ENCODE assay signal across 9 cellular contexts in the genomic region with DNA sequence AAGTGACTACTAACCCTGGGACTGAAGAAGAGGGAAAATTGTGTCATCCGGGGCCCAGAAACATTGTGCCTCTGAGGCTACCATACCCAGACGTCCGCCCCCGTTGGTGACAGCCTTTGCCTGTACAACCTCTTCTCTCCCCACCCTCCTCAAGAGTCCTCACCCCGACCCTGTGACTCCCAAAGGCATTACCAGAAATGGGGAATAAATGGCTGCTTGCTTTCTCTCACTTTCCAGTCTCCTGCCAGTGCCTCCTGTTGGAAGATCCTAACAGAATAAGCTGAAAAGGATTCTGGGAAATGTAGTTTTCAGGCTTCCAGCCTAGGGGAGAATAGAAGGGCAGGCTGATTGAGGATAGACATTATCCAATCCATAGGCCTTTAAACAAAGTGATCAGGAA. TPM values are rescaled to one million over a fixed set of nuclear protein-coding genes. Genes with fewer than 3 reads are reported as not detected.
DNase-seq lines count a peak whose midpoint lies in the region; ATAC-seq and TF ChIP-seq lines count a peak whose summit lies in the region.
"Had no signal": no experiment of that assay in that cellular context is flagged by ENCODE, and none has a peak within 500 bp of the region (broad histone marks: within the 10 kb centered on the region; RNA-seq: fewer than 3 reads in every experiment).

No MANE protein-coding gene starts in this region.

- peak; percentile 95 for ATAC-seq in WTC11
- no peak for ATAC-seq in mucosa of descending colon
- no peak for ATAC-seq in GM18870 (IDR thresholded peaks at IDR 0.05; ENCODE audit: unreplicated experiment)

- intact Hi-C loops in mucosa of descending colon (cut with DNase I, micrococcal nuclease): no loop called here
- intact Hi-C loops in activated CD4-positive, alpha-beta T cell treated with anti-CD3 and anti-CD28 coated beads, Interleukin-2, amount 10 ng/mL, durations not matched to agents 24 days and 14 days (cut with micrococcal nuclease): no loop called here

- H3K9me3 Mint-ChIP-seq in WTC11: no peaks in the 10 kb centered on the region
- H3K9me3 Mint-ChIP-seq in activated CD4-positive, alpha-beta T cell treated with anti-CD3 and anti-CD28 coated beads, Interleukin-2, amount 10 ng/mL, durations not matched to agents 24 days and 14 days: no peaks in the 10 kb centered on the region

- POLR2A ChIA-PET in WTC11 (lab: Charles Lee): interaction anchor here (1.2 kb wide), 1 partner anchor 18 kb away, joined by 3 read pairs; no protein-coding TSS in a partner anchor

- H3K36me3 ChIP-seq in H7 (replicated peaks; ENCODE audit: control insufficient read depth, insufficient read depth, low read length) (no peaks in the 10 kb centered on the region), mucosa of descending colon (ENCODE audit: low read depth) (no peaks in the 10 kb centered on the region)
- H3K36me3 ChIP-seq: gastrocnemius medialis had no signal

- peak overlapping the region; percentile 71 for H3K4me3 Mint-ChIP-seq in WTC11
- H3K4me3 Mint-ChIP-seq in activated CD4-positive, alpha-beta T cell treated with anti-CD3 and anti-CD28 coated beads, Interleukin-2, amount 10 ng/mL, durations not matched to agents 24 days and 14 days: no peak overlapping the region

- H3K4me3 ChIP-seq in H7 (ENCODE audit: insufficient read depth, low read depth, low read length): peak overlapping the region; percentile 30
- H3K4me3 ChIP-seq in iPS-18c (ENCODE audit: insufficient read depth, low read depth, low read length): peak overlapping the region; percentile 39; the same call in 1 of the 2 replicates
- no peak overlapping the region for H3K4me3 ChIP-seq in mucosa of descending colon
- H3K4me3 ChIP-seq: gastrocnemius medialis had no signal

- peak; percentile 32 for DNase-seq in H7
- no peak for DNase-seq in WTC11 (ENCODE audit: low spot score)
- DNase-seq in mucosa of descending colon: no peak
- no peak for DNase-seq in activated CD4-positive, alpha-beta T cell treated with anti-CD3 and anti-CD28 coated beads, Interleukin-2, amount 10 ng/mL, durations not matched to agents 24 days and 14 days
- no peak for DNase-seq in kidney glomerular epithelial cell (lab: John Stamatoyannopoulos, UW)
- DNase-seq: gastrocnemius medialis had no signal

- no peak overlapping the region for H3K27ac ChIP-seq in 22Rv1
- H3K27ac ChIP-seq: gastrocnemius medialis had no signal

- 0 out of 2 replicates have a peak, but pooled peaks cover 2% of the 10 kb centered on the region for H3K4me1 Mint-ChIP-seq in WTC11
- no peaks in the 10 kb centered on the region for H3K4me1 Mint-ChIP-seq in activated CD4-positive, alpha-beta T cell treated with anti-CD3 and anti-CD28 coated beads, Interleukin-2, amount 10 ng/mL, durations not matched to agents 24 days and 14 days

- no peaks in the 10 kb centered on the region for H3K4me1 ChIP-seq in mucosa of descending colon (ENCODE audit: low read depth)

- H3K27me3 ChIP-seq in H7 (ENCODE audit: control insufficient read depth, insufficient read depth, low read length): no peaks in the 10 kb centered on the region; the same call in 1 of the 2 replicates
- H3K27me3 ChIP-seq: gastrocnemius medialis had no signal

- peaks cover 15% of the 10 kb centered on the region for H3K27me3 Mint-ChIP-seq in WTC11 (ENCODE audit: low read depth)
- H3K27me3 Mint-ChIP-seq in activated CD4-positive, alpha-beta T cell treated with anti-CD3 and anti-CD28 coated beads, Interleukin-2, amount 10 ng/mL, durations not matched to agents 24 days and 14 days: peaks cover 12% of the 10 kb centered on the region

- peak; percentile 23; the same call in 1 of the 2 replicates for TF ChIP-seq CTCF in 22Rv1 (IDR thresholded peaks at IDR 0.05)
- no peak for TF ChIP-seq CTCF in WTC11 (IDR thresholded peaks at IDR 0.05)
- no peak for TF ChIP-seq CTCF in mucosa of descending colon (IDR thresholded peaks at IDR 0.05)

- H3K9me3 ChIP-seq in iPS-18c (ENCODE audit: control insufficient read depth, insufficient read depth, low read length) (no peaks in the 10 kb centered on the region), mucosa of descending colon (no peaks in the 10 kb centered on the region)
- H3K9me3 ChIP-seq: gastrocnemius medialis had no signal

- no peaks in the 10 kb centered on the region for H3K36me3 Mint-ChIP-seq in WTC11
- H3K36me3 Mint-ChIP-seq in activated CD4-positive, alpha-beta T cell treated with anti-CD3 and anti-CD28 coated beads, Interleukin-2, amount 10 ng/mL, durations not matched to agents 24 days and 14 days (ENCODE audit: low read depth): no peaks in the 10 kb centered on the region

- H3K27ac Mint-ChIP-seq in WTC11: 0 out of 2 replicates have a peak overlapping the region, but pooled peaks have one; percentile 22
- no peak overlapping the region for H3K27ac Mint-ChIP-seq in activated CD4-positive, alpha-beta T cell treated with anti-CD3 and anti-CD28 coated beads, Interleukin-2, amount 10 ng/mL, durations not matched to agents 24 days and 14 days

- CTCF ChIA-PET in WTC11 (lab: Charles Lee): interaction anchor here (0.7 to 1.5 kb wide), 3 partner anchors 9 to 321 kb away, joined by 3 to 10 read pairs (median 3); partner anchors contain the start of gene PXYLP1

TF ChIP-seq in WTC11, 78 proteins besides CTCF, POLR2A, EP300 and RAD21:
- TF ChIP-seq RORB (CRISPR knock-in tag; IDR thresholded peaks at IDR 0.05): no peak
- TF ChIP-seq SMAD3 (CRISPR knock-in tag; IDR thresholded peaks at IDR 0.05; ENCODE audit: borderline replicate concordance): no peak
- no peak for TF ChIP-seq ZNF396 (CRISPR knock-in tag; IDR thresholded peaks at IDR 0.05; ENCODE audit: borderline replicate concordance)
- no peak for TF ChIP-seq ZNF317 (CRISPR knock-in tag; IDR thresholded peaks at IDR 0.05; ENCODE audit: borderline replicate concordance, low read depth)
- TF ChIP-seq ATF3 (CRISPR knock-in tag; conservative IDR thresholded peaks at IDR 0.05): no peak
- TF ChIP-seq ZNF232 (CRISPR knock-in tag; IDR thresholded peaks at IDR 0.05): no peak
- TF ChIP-seq, protein P1, sequence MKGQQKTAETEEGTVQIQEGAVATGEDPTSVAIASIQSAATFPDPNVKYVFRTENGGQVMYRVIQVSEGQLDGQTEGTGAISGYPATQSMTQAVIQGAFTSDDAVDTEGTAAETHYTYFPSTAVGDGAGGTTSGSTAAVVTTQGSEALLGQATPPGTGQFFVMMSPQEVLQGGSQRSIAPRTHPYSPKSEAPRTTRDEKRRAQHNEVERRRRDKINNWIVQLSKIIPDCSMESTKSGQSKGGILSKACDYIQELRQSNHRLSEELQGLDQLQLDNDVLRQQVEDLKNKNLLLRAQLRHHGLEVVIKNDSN (CRISPR knock-in tag; IDR thresholded peaks at IDR 0.05): no peak
- TF ChIP-seq RELA (CRISPR knock-in tag; IDR thresholded peaks at IDR 0.05; ENCODE audit: borderline replicate concordance): no peak

RNA-seq across cellular contexts. Expression of gene SLC25A36, which starts 30.8 kb away (rescaled TPM):
- 49.1 and 76.4 TPM in 2 replicates for total RNA-seq in H7 (2014; rRNA removed; shearing (Covaris generic))
- total RNA-seq in WTC11 (2021): 78.4 to 83.6 TPM (median 83.0 TPM) in 3 replicates
- 10 to 100 TPM; 38.3 to 53.7 (median 47.5) TPM for total RNA-seq in mucosa of descending colon
- total RNA-seq in activated CD4-positive, alpha-beta T cell treated with anti-CD3 and anti-CD28 coated beads, Interleukin-2, amount 10 ng/mL, durations not matched to agents 24 days and 14 days: 56.3 and 58.9 TPM in 2 replicates
